In the genomic region with DNA sequence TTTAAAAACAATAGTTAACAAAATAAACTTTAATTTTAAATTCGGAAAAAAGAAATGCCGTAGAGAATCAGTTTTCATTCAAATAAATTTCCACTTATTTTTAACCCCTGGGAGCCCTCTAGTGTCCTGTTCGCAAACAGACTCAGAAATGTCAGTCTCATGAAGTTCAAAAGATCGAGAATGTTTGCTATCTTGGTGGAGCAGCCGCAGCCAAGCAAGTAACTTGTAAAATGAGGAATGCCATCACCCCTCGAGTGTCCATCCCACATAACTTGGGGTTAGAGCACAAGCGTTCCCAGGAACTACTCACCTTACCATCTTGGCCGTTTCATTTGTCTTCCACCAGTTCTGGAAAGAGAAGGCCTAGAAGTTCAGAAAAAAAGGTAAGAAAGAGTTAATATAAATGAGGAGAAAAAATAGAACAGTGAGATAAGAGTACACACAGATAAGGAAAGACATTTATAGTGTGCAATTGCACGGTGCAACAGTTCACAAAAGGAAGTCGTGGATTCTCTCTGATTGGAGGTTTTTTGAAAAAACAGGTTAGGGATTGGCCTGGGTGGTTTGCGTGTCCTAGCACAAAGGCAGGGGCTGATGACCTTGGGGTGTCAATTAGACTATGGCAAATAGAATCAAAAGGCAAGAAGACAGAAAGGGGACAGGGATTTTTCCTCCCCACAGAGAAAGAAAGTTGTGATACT, we compare ENCODE assay signal across 8 cellular contexts. TPM values are rescaled to one million over a fixed set of nuclear protein-coding genes. Genes with fewer than 3 reads are reported as not detected.
DNase-seq lines count a peak whose midpoint lies in the region; ATAC-seq and TF ChIP-seq lines count a peak whose summit lies in the region.

A gene (minus strand): TSS at position 468 of the 701 bp plus-strand sequence. CDS start 1,650 bp downstream, outside the sequence.

- H3K36me3 ChIP-seq in GM23338 (ENCODE audit: insufficient read depth), result no peaks in the 10 kb centered on the region
- no peaks in the 10 kb centered on the region for H3K36me3 ChIP-seq in spleen

- H3K4me3 ChIP-seq in GM23338 (no peak within 1 kb of the TSS), spleen (peak within 1 kb of the TSS in 7 of 8 donors; percentile 0 to 69 (median 44))

- intact Hi-C loops in spleen (cut with DNase I; ENCODE audit: low total_unique reads), result loop anchor here (10.0 kb wide), 1 partner anchor 178 kb away; no protein-coding TSS in a partner anchor

- ATAC-seq in GM23338, result peak; percentile 69
- ATAC-seq in activated naive CD8-positive, alpha-beta T cell treated with anti-CD3 and anti-CD28 coated beads, Interleukin-2, amount 50 U/mL, for 24 hours, result no peak

- H3K79me2 ChIP-seq in GM23338 (replicated peaks; ENCODE audit: insufficient read depth), result no peaks in the 10 kb centered on the region

- H3K4me1 ChIP-seq in GM23338 (ENCODE audit: insufficient read depth), result no peaks in the 10 kb centered on the region
- H3K4me1 ChIP-seq in spleen, result peaks cover 0 to 62% (median 12%) of the 10 kb centered on the region in 6 donors

- H3K27ac ChIP-seq in GM23338 (ENCODE audit: low read depth) (no peak within 1 kb of the TSS), spleen (peak within 1 kb of the TSS; percentile 8 to 79 (median 52))

- peak; percentile 47 for DNase-seq in D341Med (ENCODE audit: low spot score)
- DNase-seq in GM23338 (ENCODE audit: low spot score), result peak; percentile 86
- DNase-seq in NCI-H460 (ENCODE audit: extremely low read depth, low read depth), result peak; percentile 68
- DNase-seq in iris pigment epithelial cell (ENCODE audit: low read depth), result peak; percentile 74
- DNase-seq in spleen, result no peak
- DNase-seq in activated naive CD8-positive, alpha-beta T cell treated with anti-CD3 and anti-CD28 coated beads, Interleukin-2, amount 50 U/mL, for 24 hours, result no peak
- no peak for DNase-seq in effector CD8-positive, alpha-beta T cell (lab: John Stamatoyannopoulos, UW)

- H3K4me1 Mint-ChIP-seq in GM23338, result peaks cover 10% of the 10 kb centered on the region
- peaks cover 44% of the 10 kb centered on the region for H3K4me1 Mint-ChIP-seq in brain
- H3K4me1 Mint-ChIP-seq in activated naive CD8-positive, alpha-beta T cell treated with anti-CD3 and anti-CD28 coated beads, Interleukin-2, amount 50 U/mL, for 24 hours, result peaks cover 1% of the 10 kb centered on the region

- TF ChIP-seq CTCF in GM23338 (conservative IDR thresholded peaks at IDR 0.05; ENCODE audit: low read depth in 2 of 2), result peak; percentile 69 to 74
- TF ChIP-seq CTCF in brain (conservative IDR thresholded peaks at IDR 0.05), result peak; percentile 83 to 89
- TF ChIP-seq CTCF in spleen (IDR thresholded peaks at IDR 0.05 in 8 of 11, conservative IDR thresholded peaks at IDR 0.05 in 3 of 11), result peak in 7 of 11 experiments; percentile 5 to 58 (median 34)

- H3K4me3 Mint-ChIP-seq in GM23338 (no peak within 1 kb of the TSS), brain (peak within 1 kb of the TSS; percentile 57 to 87 (median 85))
- no peak within 1 kb of the TSS for H3K4me3 Mint-ChIP-seq in activated naive CD8-positive, alpha-beta T cell treated with anti-CD3 and anti-CD28 coated beads, Interleukin-2, amount 50 U/mL, for 24 hours

- H3K9me3 ChIP-seq in spleen, result no peaks in the 10 kb centered on the region

- WGBS in spleen, 5 donors, result 8 to 13% (median 9%) methylated on average over 11 of the region's 11 CpGs

- peak within 1 kb of the TSS; percentile 81; the same call in 1 of the 2 replicates for H3K27ac Mint-ChIP-seq in GM23338
- H3K27ac Mint-ChIP-seq in brain, result peak within 1 kb of the TSS; percentile 66 to 96 (median 92)
- H3K27ac Mint-ChIP-seq in activated naive CD8-positive, alpha-beta T cell treated with anti-CD3 and anti-CD28 coated beads, Interleukin-2, amount 50 U/mL, for 24 hours, result no peak within 1 kb of the TSS

- H3K27me3 ChIP-seq in GM23338 (ENCODE audit: insufficient read depth) (no peaks in the 10 kb centered on the region), spleen (replicated peaks in 1 of 7) (peaks cover 0 to 29% (median 11%) of the 10 kb centered on the region in 7 donors)

- H4K20me1 ChIP-seq in GM23338 (replicated peaks; ENCODE audit: insufficient read depth), result no peaks in the 10 kb centered on the region

- H3K4me2 ChIP-seq in GM23338, result no peak within 1 kb of the TSS

- TF ChIP-seq POLR2A in spleen (IDR thresholded peaks at IDR 0.05), result no peak

- no peaks in the 10 kb centered on the region for H3F3A ChIP-seq in GM23338 (replicated peaks; ENCODE audit: low read depth)

- H3K9me2 ChIP-seq in GM23338 (ENCODE audit: insufficient read depth), result no peaks in the 10 kb centered on the region

- H3K9me3 Mint-ChIP-seq in GM23338, result no peaks in the 10 kb centered on the region
- no peaks in the 10 kb centered on the region for H3K9me3 Mint-ChIP-seq in brain
- H3K9me3 Mint-ChIP-seq in activated naive CD8-positive, alpha-beta T cell treated with anti-CD3 and anti-CD28 coated beads, Interleukin-2, amount 50 U/mL, for 24 hours, result no peaks in the 10 kb centered on the region

- no peaks in the 10 kb centered on the region for H3K36me3 Mint-ChIP-seq in GM23338 (ENCODE audit: low read depth)
- no peaks in the 10 kb centered on the region for H3K36me3 Mint-ChIP-seq in brain
- H3K36me3 Mint-ChIP-seq in activated naive CD8-positive, alpha-beta T cell treated with anti-CD3 and anti-CD28 coated beads, Interleukin-2, amount 50 U/mL, for 24 hours (ENCODE audit: low read depth), result no peaks in the 10 kb centered on the region

- H3K27me3 Mint-ChIP-seq in GM23338 (ENCODE audit: insufficient read depth, low read depth, poor library complexity), result peaks cover 1% of the 10 kb centered on the region
- no peaks in the 10 kb centered on the region for H3K27me3 Mint-ChIP-seq in brain
- H3K27me3 Mint-ChIP-seq in activated naive CD8-positive, alpha-beta T cell treated with anti-CD3 and anti-CD28 coated beads, Interleukin-2, amount 50 U/mL, for 24 hours, result peaks cover 33% of the 10 kb centered on the region

- no peak within 1 kb of the TSS for H2AFZ ChIP-seq in GM23338

TF ChIP-seq in GM23338, 12 proteins besides CTCF, POLR2A, EP300 and RAD21:
- TF ChIP-seq JUNB (IDR thresholded peaks at IDR 0.05; ENCODE audit: unreplicated experiment), result no peak
- TF ChIP-seq ZNF331 (CRISPR knock-in tag; IDR thresholded peaks at IDR 0.05; ENCODE audit: low read depth), result no peak

RNA-seq across cellular contexts. Expression of the gene that starts here (rescaled TPM):
- total RNA-seq in GM23338 (2014; rRNA removed; shearing (Covaris generic)), result not detected in 2 replicates
- polyA plus RNA-seq in GM23338 (2016; fragmentation: Nextera tagmentation; extraction: Ambion mirVana) (not detected in 2 replicates), brain (ENCODE audit: insufficient read depth, low read depth, low replicate concordance) (4.4 TPM), spleen (1 to 10 TPM; 2.9 to 5.3 (median 3.0) TPM)
- 63.1 and 83.1 TPM in 2 replicates for total RNA-seq in NCI-H460 (2014; rRNA removed; shearing (Covaris generic))
- 31.5 and 50.2 TPM in 2 replicates for polyA plus RNA-seq in NCI-H460 (2014; cell fraction: nucleus; rRNA removed)
- total RNA-seq in spleen, result 10 to 100 TPM; 22.0 to 51.3 (median 33.1) TPM

Comparison
In these comparisons a context has a peak if more than half of its experiments do, and no peak if none do; other contexts are left out.
1. RNA of the gene that starts here (total RNA-seq): 63.1 to 83.1 TPM in NCI-H460 and 22.0 to 51.3 TPM in spleen; not detected in GM23338; every median in the first group is over 10 times any median in the second.
2. Peak in DNase-seq and ATAC-seq in GM23338; RNA of the gene not detected or under 1 TPM.
3. DNase-seq: peak in D341Med (single experiment), NCI-H460 (single experiment) and iris pigment epithelial cell (single experiment); none in spleen (single experiment), activated naive CD8-positive, alpha-beta T cell treated with anti-CD3 and anti-CD28 coated beads, Interleukin-2, amount 50 U/mL, for 24 hours (single experiment) and effector CD8-positive, alpha-beta T cell (single experiment).
4. H3K4me3 Mint-ChIP-seq: peak in brain (5 of 5); none in GM23338 (single experiment) and activated naive CD8-positive, alpha-beta T cell treated with anti-CD3 and anti-CD28 coated beads, Interleukin-2, amount 50 U/mL, for 24 hours (single experiment).
5. CTCF ChIP-seq: peak in every context shown above with its lines; median percentile 86 in brain; 72 in GM23338; 34 in spleen.